In genomic region chr20:41028359-41029149, GRCh38 we compare ENCODE assay signal across 1 cellular context.
TF ChIP-seq lines count a peak whose summit lies in the region.

Gene TOP1 (plus strand): TSS chr20:41028822. CDS start chr20:41029068, 246 bp downstream.

TF ChIP-seq in HepG2, 621 proteins besides CTCF, POLR2A, EP300 and RAD21 (continued from another document and continues in another):
- no peak for TF ChIP-seq ZBTB40 (IDR thresholded peaks at IDR 0.05)
- no peak; the same call in 1 of the 2 replicates for TF ChIP-seq ZBTB40 (CRISPR knock-in tag; IDR thresholded peaks at IDR 0.05)
- no peak for TF ChIP-seq JDP2 (CRISPR knock-in tag; IDR thresholded peaks at IDR 0.05; ENCODE audit: borderline replicate concordance)
- peak; percentile 61; the same call in 1 of the 2 replicates for TF ChIP-seq FOXM1 (CRISPR knock-in tag; IDR thresholded peaks at IDR 0.05)
- peak; percentile 27; the same call in 1 of the 2 replicates for TF ChIP-seq NR2C2 (CRISPR knock-in tag; IDR thresholded peaks at IDR 0.05; ENCODE audit: borderline replicate concordance)
- peak; percentile 79 for TF ChIP-seq ARID5B (CRISPR knock-in tag; IDR thresholded peaks at IDR 0.05)
- TF ChIP-seq SYNCRIP (IDR thresholded peaks at IDR 0.05; ENCODE audit: insufficient read depth, low read depth, low read length), result no peak
- 0 out of 2 replicates have a peak, but pooled peaks have one; percentile 32 for TF ChIP-seq JUN (CRISPR knock-in tag; IDR thresholded peaks at IDR 0.05)
- TF ChIP-seq FOXC1 (CRISPR knock-in tag; IDR thresholded peaks at IDR 0.05; ENCODE audit: borderline replicate concordance), result peak; percentile 96
- peak; percentile 70 for TF ChIP-seq FOXK2 (IDR thresholded peaks at IDR 0.05)
- TF ChIP-seq CHD2 (IDR thresholded peaks at IDR 0.05; ENCODE audit: low read depth, low read length), result no peak; the same call in 1 of the 2 replicates
- no peak for TF ChIP-seq ZNF576 (CRISPR knock-in tag; IDR thresholded peaks at IDR 0.05)
- TF ChIP-seq ISX (CRISPR knock-in tag; conservative IDR thresholded peaks at IDR 0.05), result peak; percentile 93
- TF ChIP-seq FLYWCH1 (CRISPR knock-in tag; IDR thresholded peaks at IDR 0.05), result no peak
- peak; percentile 90; the same call in 1 of the 2 replicates for TF ChIP-seq ZNF251 (CRISPR knock-in tag; IDR thresholded peaks at IDR 0.05)
- no peak for TF ChIP-seq RARA (CRISPR knock-in tag; IDR thresholded peaks at IDR 0.05)
- TF ChIP-seq ZNF354B (CRISPR knock-in tag; IDR thresholded peaks at IDR 0.05), result peak; percentile 98
- peak; percentile 95 for TF ChIP-seq DBP (CRISPR knock-in tag; IDR thresholded peaks at IDR 0.05; ENCODE audit: not compliant biosample characterization)
- no peak for TF ChIP-seq HHEX (CRISPR knock-in tag; IDR thresholded peaks at IDR 0.05)
- peak; percentile 70; the same call in 1 of the 2 replicates for TF ChIP-seq STAT6 (CRISPR knock-in tag; IDR thresholded peaks at IDR 0.05; ENCODE audit: borderline replicate concordance)
- TF ChIP-seq DDIT3 (CRISPR knock-in tag; IDR thresholded peaks at IDR 0.05), result 0 out of 2 replicates have a peak, but pooled peaks have one; percentile 38
- TF ChIP-seq GZF1 (CRISPR knock-in tag; IDR thresholded peaks at IDR 0.05), result no peak; the same call in 1 of the 2 replicates
- peak; percentile 75 for TF ChIP-seq HNRNPLL (IDR thresholded peaks at IDR 0.05; ENCODE audit: low read depth, low read length, poor library complexity, severe bottlenecking)
- TF ChIP-seq ZNF296 (CRISPR knock-in tag; conservative IDR thresholded peaks at IDR 0.05), result no peak
- 0 out of 2 replicates have a peak, but pooled peaks have one; percentile 26 for TF ChIP-seq ZFYVE20 (CRISPR knock-in tag; IDR thresholded peaks at IDR 0.05; ENCODE audit: borderline replicate concordance, low read depth)
- TF ChIP-seq ZNF318 (CRISPR knock-in tag; IDR thresholded peaks at IDR 0.05), result peak; percentile 96; the same call in 1 of the 2 replicates
- TF ChIP-seq ZMYM3 (CRISPR knock-in tag; IDR thresholded peaks at IDR 0.05), result peak; percentile 63
- peak; percentile 70; the same call in 1 of the 2 replicates for TF ChIP-seq ZBTB3 (CRISPR knock-in tag; IDR thresholded peaks at IDR 0.05; ENCODE audit: borderline replicate concordance, low read depth)
- peak; percentile 94 for TF ChIP-seq ZFY (CRISPR knock-in tag; IDR thresholded peaks at IDR 0.05)
